In genomic region chr17:59785091-59785799, GRCh38 we compare ENCODE assay signal across 8 cellular contexts.
DNase-seq lines count a peak whose midpoint lies in the region; ATAC-seq, FAIRE-seq and TF ChIP-seq lines count a peak whose summit lies in the region.
"Had no signal": no experiment of that assay in that cellular context is flagged by ENCODE, and none has a peak within 500 bp of the region (broad histone marks: within the 10 kb centered on the region; RNA-seq: fewer than 3 reads in every experiment).

No MANE protein-coding gene starts in this region.

- H3K9ac ChIP-seq in GM23248 = peak overlapping the region; percentile 80
- H3K9ac ChIP-seq in endothelial cell of umbilical vein (replicated peaks; ENCODE audit: extremely low read depth, insufficient read depth, low read length) = peak overlapping the region; percentile 87

- H3K36me3 ChIP-seq in GM23248 (ENCODE audit: low read depth) (peaks cover 6% of the 10 kb centered on the region), endothelial cell of umbilical vein (ENCODE audit: control insufficient read depth in 2 of 2, extremely low read depth in 1 of 2, insufficient read depth in 2 of 2, low read length in 2 of 2) (no peaks in the 10 kb centered on the region), gastrocnemius medialis (no peaks in the 10 kb centered on the region), WERI-Rb-1 (no peaks in the 10 kb centered on the region; the same call in none of the 2 replicates)

- no peaks in the 10 kb centered on the region for H3K9me2 ChIP-seq in GM23248 (ENCODE audit: insufficient read depth)

- BruUV-seq in endothelial cell of umbilical vein (replicated peaks; lab: Mats Ljungman, UMichigan) = no TSS peak

- in situ Hi-C loops in GM23248 (cut with MboI) = no loop called here
- in situ Hi-C loops in gastrocnemius medialis (cut with MboI; ENCODE audit: low sequenced_read_pairs in 4 of 4) = no loop called here

- POLR2A ChIA-PET in endothelial cell of umbilical vein (lab: Charles Lee) = interaction anchor here (0.7 to 3.1 kb wide), 5 partner anchors 15 to 58 kb away, joined by 4 to 45 read pairs (median 12); no protein-coding TSS in a partner anchor

- H3K4me2 ChIP-seq in GM23248 (ENCODE audit: unreplicated experiment) (peak overlapping the region; percentile 83), endothelial cell of umbilical vein (ENCODE audit: insufficient read depth, low read length) (peak overlapping the region; percentile 80)

- peaks cover 54% of the 10 kb centered on the region for H3K4me1 ChIP-seq in GM23248 (ENCODE audit: insufficient read depth)
- H3K4me1 ChIP-seq in endothelial cell of umbilical vein (ENCODE audit: control insufficient read depth, extremely low read depth, insufficient read depth, low read length) = peaks cover 59% of the 10 kb centered on the region
- H3K4me1 ChIP-seq in gastrocnemius medialis = peaks cover 4 to 34% of the 10 kb centered on the region in 2 donors

- H3K79me2 ChIP-seq in GM23248 (ENCODE audit: insufficient read depth) = peaks cover 77% of the 10 kb centered on the region
- peaks cover 5% of the 10 kb centered on the region for H3K79me2 ChIP-seq in endothelial cell of umbilical vein (ENCODE audit: control insufficient read depth, insufficient read depth, low read length)

- H3K9me1 ChIP-seq in endothelial cell of umbilical vein (replicated peaks; ENCODE audit: control insufficient read depth, extremely low read depth, insufficient read depth, low read length) = no peaks in the 10 kb centered on the region

- H3K27ac ChIP-seq in GM23248 (peak overlapping the region; percentile 98), endothelial cell of umbilical vein (ENCODE audit: insufficient read depth, low read depth, low read length) (peak overlapping the region; percentile 98), gastrocnemius medialis (peak overlapping the region in 3 of 4 donors; percentile 53 to 68 (median 57)), WERI-Rb-1 (no peak overlapping the region)

- H3F3A ChIP-seq in GM23248 (ENCODE audit: insufficient read depth) = peaks cover 56% of the 10 kb centered on the region

- intact Hi-C loops in endothelial cell of umbilical vein (cut with micrococcal nuclease) (no loop called here), gastrocnemius medialis (cut with DNase I; ENCODE audit: low total_unique reads) (no loop called here)

- CTCF ChIA-PET in endothelial cell of umbilical vein (lab: Charles Lee) = interaction anchor here (1.0 to 2.8 kb wide), 4 partner anchors 11 to 58 kb away, joined by 3 to 29 read pairs (median 4); no protein-coding TSS in a partner anchor

- TF ChIP-seq CTCF in endothelial cell of umbilical vein (IDR thresholded peaks at IDR 0.05; ENCODE audit: extremely low read depth in 1 of 2, insufficient read depth in 1 of 2, low read depth in 1 of 2, low read length in 2 of 2) (no peak), gastrocnemius medialis (IDR thresholded peaks at IDR 0.05 in 4 of 5, conservative IDR thresholded peaks at IDR 0.05 in 1 of 5) (no peak), WERI-Rb-1 (IDR thresholded peaks at IDR 0.05; ENCODE audit: low read depth, low read length) (no peak)

- H2AFZ ChIP-seq in GM23248 (no peak overlapping the region), endothelial cell of umbilical vein (ENCODE audit: low read depth, low read length) (no peak overlapping the region)

- H3K4me3 ChIP-seq in GM23248 (peak overlapping the region; percentile 39; the same call in 1 of the 2 replicates), endothelial cell of umbilical vein (replicated peaks in 1 of 3; ENCODE audit: insufficient read depth in 1 of 3, low read depth in 1 of 3, low read length in 3 of 3) (no peak overlapping the region), gastrocnemius medialis (no peak overlapping the region), WERI-Rb-1 (ENCODE audit: low read depth, low read length) (no peak overlapping the region)

- DNase-seq in GM23248 (peak; percentile 31), RKO (ENCODE audit: low spot score) (peak; percentile 60), endothelial cell of umbilical vein (ENCODE audit: low read depth, low spot score) (peak; percentile 34), gastrocnemius medialis (no peak), WERI-Rb-1 (no peak), NCI-H446 (lab: John Stamatoyannopoulos, UW) (no peak)
- DNase-seq: NCI-H187 treated with DMSO at 0.1 percent for 48 hours had no signal

- H3K9me3 ChIP-seq in GM23248 (ENCODE audit: low read depth) (no peaks in the 10 kb centered on the region), endothelial cell of umbilical vein (replicated peaks; ENCODE audit: control insufficient read depth, insufficient read depth, low read length) (no peaks in the 10 kb centered on the region), gastrocnemius medialis (no peaks in the 10 kb centered on the region), WERI-Rb-1 (ENCODE audit: severe bottlenecking) (no peaks in the 10 kb centered on the region)

- no peaks in the 10 kb centered on the region for H3K27me3 ChIP-seq in GM23248 (replicated peaks; ENCODE audit: insufficient read depth)
- no peaks in the 10 kb centered on the region for H3K27me3 ChIP-seq in endothelial cell of umbilical vein (ENCODE audit: control insufficient read depth in 2 of 2, insufficient read depth in 2 of 2, low read length in 2 of 2)
- H3K27me3 ChIP-seq in gastrocnemius medialis = no peaks in the 10 kb centered on the region
- H3K27me3 ChIP-seq in WERI-Rb-1 (ENCODE audit: insufficient read depth, low read depth, severe bottlenecking) = no peaks in the 10 kb centered on the region

- dilution Hi-C loops in endothelial cell of umbilical vein (cut with MboI; ENCODE audit: extremely low pct_ligation_motif_present, low sequenced_read_pairs) = no loop called here

- no peak for ATAC-seq in gastrocnemius medialis
- no peak for ATAC-seq in HG03196 (IDR thresholded peaks at IDR 0.05; ENCODE audit: unreplicated experiment)

- no peak for FAIRE-seq in endothelial cell of umbilical vein (lab: Jason Lieb, UNC)

- TF ChIP-seq POLR2A in endothelial cell of umbilical vein (IDR thresholded peaks at IDR 0.05; ENCODE audit: low read depth, low read length) = no peak
- TF ChIP-seq POLR2A in gastrocnemius medialis (IDR thresholded peaks at IDR 0.05) = no peak

- H4K20me1 ChIP-seq in GM23248 (ENCODE audit: insufficient read depth) (no peaks in the 10 kb centered on the region), endothelial cell of umbilical vein (replicated peaks; ENCODE audit: control insufficient read depth, extremely low read depth, insufficient read depth, low read length) (no peaks in the 10 kb centered on the region)

- 67 to 68% methylated on average over 8 of the region's 8 CpGs for WGBS in GM23248 (ENCODE audit: low coverage in 1 of 2, low lambda C conversion rate in 2 of 2, missing lambda C conversion rate in 2 of 2), 2 experiments

TF ChIP-seq in endothelial cell of umbilical vein, 7 proteins besides CTCF, POLR2A, EP300 and RAD21:
- TF ChIP-seq, protein P1, sequence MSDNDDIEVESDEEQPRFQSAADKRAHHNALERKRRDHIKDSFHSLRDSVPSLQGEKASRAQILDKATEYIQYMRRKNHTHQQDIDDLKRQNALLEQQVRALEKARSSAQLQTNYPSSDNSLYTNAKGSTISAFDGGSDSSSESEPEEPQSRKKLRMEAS (IDR thresholded peaks at IDR 0.05; ENCODE audit: insufficient read depth, insufficient read length) = no peak
- TF ChIP-seq JUN (IDR thresholded peaks at IDR 0.05; ENCODE audit: borderline replicate concordance, insufficient read depth, insufficient read length, low read depth) = peak; percentile 16

Comparison
In these comparisons a context has a peak if more than half of its experiments do, and no peak if none do; other contexts are left out.
1. DNase-seq: peak in GM23248 (single experiment), RKO (single experiment) and endothelial cell of umbilical vein (single experiment); none in gastrocnemius medialis (0 of 2), WERI-Rb-1 (single experiment) and NCI-H446 (0 of 2).